In the genomic region with DNA sequence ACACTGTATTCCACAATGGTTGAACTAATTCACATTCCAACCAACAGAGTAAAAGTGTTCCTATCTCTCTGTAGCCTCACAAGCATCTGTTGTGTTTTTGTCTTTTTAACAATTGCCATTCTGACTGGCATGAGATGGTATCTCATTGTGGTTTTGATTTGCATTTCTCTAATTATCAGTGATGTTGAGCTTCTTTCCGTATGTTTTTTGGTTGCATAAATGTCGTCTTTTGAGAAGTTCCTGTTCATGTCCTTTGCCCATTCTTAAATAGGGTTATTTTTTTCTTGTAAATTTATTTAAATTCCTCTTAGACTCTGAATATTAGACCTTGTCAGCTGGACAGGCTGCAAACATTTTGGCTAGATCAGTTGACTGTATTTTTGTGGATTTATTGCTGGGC, we compare ENCODE assay signal across 2 cellular contexts.
TF ChIP-seq lines count a peak whose summit lies in the region.

No MANE protein-coding gene starts in this region.

TF ChIP-seq in A549, 52 proteins besides CTCF, POLR2A, EP300 and RAD21 (continued from another document):
- TF ChIP-seq, protein P1, sequence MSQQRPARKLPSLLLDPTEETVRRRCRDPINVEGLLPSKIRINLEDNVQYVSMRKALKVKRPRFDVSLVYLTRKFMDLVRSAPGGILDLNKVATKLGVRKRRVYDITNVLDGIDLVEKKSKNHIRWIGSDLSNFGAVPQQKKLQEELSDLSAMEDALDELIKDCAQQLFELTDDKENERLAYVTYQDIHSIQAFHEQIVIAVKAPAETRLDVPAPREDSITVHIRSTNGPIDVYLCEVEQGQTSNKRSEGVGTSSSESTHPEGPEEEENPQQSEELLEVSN (IDR thresholded peaks at IDR 0.05; ENCODE audit: borderline replicate concordance, low read depth) = no peak
- TF ChIP-seq ELK1 (IDR thresholded peaks at IDR 0.05; ENCODE audit: low read depth, low read length) (no peak), RFX5 (IDR thresholded peaks at IDR 0.05) (no peak), MAFK (IDR thresholded peaks at IDR 0.05; ENCODE audit: partially characterized antibody) (no peak), MAZ (IDR thresholded peaks at IDR 0.05; ENCODE audit: borderline replicate concordance, low read depth, low read length) (no peak), HDAC2 (IDR thresholded peaks at IDR 0.05) (no peak), JUN (IDR thresholded peaks at IDR 0.05) (no peak), CHD2 (IDR thresholded peaks at IDR 0.05; ENCODE audit: low read length, partially characterized antibody) (no peak), HOXB13 (CRISPR knock-in tag; IDR thresholded peaks at IDR 0.05; ENCODE audit: low read depth) (no peak), HEYL (CRISPR knock-in tag; IDR thresholded peaks at IDR 0.05) (no peak), EHMT2 (IDR thresholded peaks at IDR 0.05; ENCODE audit: low read depth) (no peak), HOXA7 (CRISPR knock-in tag; IDR thresholded peaks at IDR 0.05) (no peak), NFE2L2 (conservative IDR thresholded peaks at IDR 0.05; ENCODE audit: low read length) (no peak), ZFP36 (IDR thresholded peaks at IDR 0.05; ENCODE audit: borderline replicate concordance, partially characterized antibody) (no peak)
- TF ChIP-seq, protein P2, sequence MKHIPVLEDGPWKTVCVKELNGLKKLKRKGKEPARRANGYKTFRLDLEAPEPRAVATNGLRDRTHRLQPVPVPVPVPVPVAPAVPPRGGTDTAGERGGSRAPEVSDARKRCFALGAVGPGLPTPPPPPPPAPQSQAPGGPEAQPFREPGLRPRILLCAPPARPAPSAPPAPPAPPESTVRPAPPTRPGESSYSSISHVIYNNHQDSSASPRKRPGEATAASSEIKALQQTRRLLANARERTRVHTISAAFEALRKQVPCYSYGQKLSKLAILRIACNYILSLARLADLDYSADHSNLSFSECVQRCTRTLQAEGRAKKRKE (CRISPR knock-in tag; IDR thresholded peaks at IDR 0.05; ENCODE audit: low read depth) = no peak
- TF ChIP-seq, protein P3, sequence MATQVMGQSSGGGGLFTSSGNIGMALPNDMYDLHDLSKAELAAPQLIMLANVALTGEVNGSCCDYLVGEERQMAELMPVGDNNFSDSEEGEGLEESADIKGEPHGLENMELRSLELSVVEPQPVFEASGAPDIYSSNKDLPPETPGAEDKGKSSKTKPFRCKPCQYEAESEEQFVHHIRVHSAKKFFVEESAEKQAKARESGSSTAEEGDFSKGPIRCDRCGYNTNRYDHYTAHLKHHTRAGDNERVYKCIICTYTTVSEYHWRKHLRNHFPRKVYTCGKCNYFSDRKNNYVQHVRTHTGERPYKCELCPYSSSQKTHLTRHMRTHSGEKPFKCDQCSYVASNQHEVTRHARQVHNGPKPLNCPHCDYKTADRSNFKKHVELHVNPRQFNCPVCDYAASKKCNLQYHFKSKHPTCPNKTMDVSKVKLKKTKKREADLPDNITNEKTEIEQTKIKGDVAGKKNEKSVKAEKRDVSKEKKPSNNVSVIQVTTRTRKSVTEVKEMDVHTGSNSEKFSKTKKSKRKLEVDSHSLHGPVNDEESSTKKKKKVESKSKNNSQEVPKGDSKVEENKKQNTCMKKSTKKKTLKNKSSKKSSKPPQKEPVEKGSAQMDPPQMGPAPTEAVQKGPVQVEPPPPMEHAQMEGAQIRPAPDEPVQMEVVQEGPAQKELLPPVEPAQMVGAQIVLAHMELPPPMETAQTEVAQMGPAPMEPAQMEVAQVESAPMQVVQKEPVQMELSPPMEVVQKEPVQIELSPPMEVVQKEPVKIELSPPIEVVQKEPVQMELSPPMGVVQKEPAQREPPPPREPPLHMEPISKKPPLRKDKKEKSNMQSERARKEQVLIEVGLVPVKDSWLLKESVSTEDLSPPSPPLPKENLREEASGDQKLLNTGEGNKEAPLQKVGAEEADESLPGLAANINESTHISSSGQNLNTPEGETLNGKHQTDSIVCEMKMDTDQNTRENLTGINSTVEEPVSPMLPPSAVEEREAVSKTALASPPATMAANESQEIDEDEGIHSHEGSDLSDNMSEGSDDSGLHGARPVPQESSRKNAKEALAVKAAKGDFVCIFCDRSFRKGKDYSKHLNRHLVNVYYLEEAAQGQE (IDR thresholded peaks at IDR 0.05) = no peak

TF ChIP-seq in endothelial cell of umbilical vein, 7 proteins besides CTCF, POLR2A, EP300 and RAD21 (continued from another document):
- TF ChIP-seq MAX (IDR thresholded peaks at IDR 0.05; ENCODE audit: insufficient read depth, insufficient read length) = no peak
- TF ChIP-seq JUN (IDR thresholded peaks at IDR 0.05; ENCODE audit: borderline replicate concordance, insufficient read depth, insufficient read length, low read depth) = no peak
- TF ChIP-seq GATA2 (IDR thresholded peaks at IDR 0.05; ENCODE audit: insufficient read depth, insufficient read length, low read depth, low read length) = no peak
